In the genomic region with DNA sequence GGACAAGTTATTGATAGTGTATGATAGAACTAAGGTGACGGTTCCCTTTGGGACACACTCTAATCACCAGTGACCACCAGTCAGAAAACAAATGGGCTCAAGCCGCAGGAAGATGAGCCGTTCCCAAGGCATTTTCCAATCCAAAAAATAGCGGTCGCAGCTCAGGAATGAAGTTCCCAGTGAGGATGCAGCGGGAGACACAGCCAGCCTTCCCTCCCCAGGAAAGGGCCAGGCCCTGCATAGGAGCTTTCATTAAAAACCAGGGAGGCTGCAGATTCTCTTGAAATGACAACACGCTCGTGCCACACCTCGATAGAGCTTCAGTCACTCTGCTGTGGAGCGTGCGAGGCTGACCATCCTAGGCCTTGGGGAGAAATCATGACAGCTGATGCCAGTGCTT, we compare ENCODE assay signal across 12 cellular contexts.
DNase-seq lines count a peak whose midpoint lies in the region; ATAC-seq and TF ChIP-seq lines count a peak whose summit lies in the region.
"Had no signal": no experiment of that assay in that cellular context is flagged by ENCODE, and none has a peak within 500 bp of the region (broad histone marks: within the 10 kb centered on the region; RNA-seq: fewer than 3 reads in every experiment).

No MANE protein-coding gene starts in this region.

- H3K27ac ChIP-seq in body of pancreas (peak overlapping the region; percentile 36 to 100 (median 97)), lower lobe of right lung (peak overlapping the region; percentile 92)

- no peak for TF ChIP-seq CTCF in body of pancreas (IDR thresholded peaks at IDR 0.05)
- no peak for TF ChIP-seq CTCF in lower lobe of right lung (IDR thresholded peaks at IDR 0.05)
- TF ChIP-seq CTCF in type B pancreatic cell (conservative IDR thresholded peaks at IDR 0.05) = no peak

- 71 to 84% methylated on average over 8 to 11 of the region's 11 CpGs for WGBS in body of pancreas, 2 donors

- DNase-seq in activated naive CD4-positive, alpha-beta T cell treated with anti-CD3 and anti-CD28 coated beads for 36 hours = no peak
- no peak for DNase-seq in activated naive CD4-positive, alpha-beta T cell treated with anti-CD3 and anti-CD28 coated beads, Interleukin-2, amount 50 U/mL, for 16 hours
- DNase-seq in body of pancreas = peak in 2 of 4 donors; percentile 11
- DNase-seq in lower lobe of right lung = peak; percentile 28
- no peak for DNase-seq in type B pancreatic cell (ENCODE audit: extremely low spot score, unreplicated experiment)
- no peak for DNase-seq in naive thymus-derived CD8-positive, alpha-beta T cell
- DNase-seq in DMS79 (lab: John Stamatoyannopoulos, UW) = no peak
- DNase-seq: effector CD8-positive, alpha-beta T cell; H7 had no signal

- H3K4me1 ChIP-seq in body of pancreas (peaks cover 86% of the 10 kb centered on the region), lower lobe of right lung (peaks cover 54% of the 10 kb centered on the region)

- peak overlapping the region; percentile 46 for H3K27ac Mint-ChIP-seq in activated naive CD4-positive, alpha-beta T cell treated with anti-CD3 and anti-CD28 coated beads for 36 hours
- H3K27ac Mint-ChIP-seq in type B pancreatic cell = no peak overlapping the region
- peak overlapping the region in 3 of 10 donors; percentile 56 to 84 (median 83) for H3K27ac Mint-ChIP-seq in naive thymus-derived CD8-positive, alpha-beta T cell
- H3K27ac Mint-ChIP-seq: T-helper 1 cell treated with Interleukin-12 subunit alpha and Interleukin-12 subunit beta and Interleukin-4 antibody, amounts not matched to agents 30 μg/mL and 1 μg/mL, for 36 hours had no signal

- ATAC-seq in body of pancreas (no peak), lower lobe of right lung (no peak), HG03571 (IDR thresholded peaks at IDR 0.05; ENCODE audit: unreplicated experiment) (no peak)
- ATAC-seq in naive thymus-derived CD8-positive, alpha-beta T cell = no peak
- ATAC-seq: GM12878 had no signal

- H3K4me3 ChIP-seq in body of pancreas (no peak overlapping the region), lower lobe of right lung (no peak overlapping the region)
- H3K4me3 ChIP-seq: GM12878 had no signal

- no peaks in the 10 kb centered on the region for H3K36me3 ChIP-seq in body of pancreas (replicated peaks in 1 of 2; ENCODE audit: insufficient read depth in 1 of 2, low read depth in 2 of 2)
- H3K36me3 ChIP-seq in lower lobe of right lung = no peaks in the 10 kb centered on the region

- H3K27me3 ChIP-seq in body of pancreas (no peaks in the 10 kb centered on the region), lower lobe of right lung (ENCODE audit: low read depth) (no peaks in the 10 kb centered on the region)

- H3K27me3 Mint-ChIP-seq in activated naive CD4-positive, alpha-beta T cell treated with anti-CD3 and anti-CD28 coated beads for 36 hours (ENCODE audit: low read depth) = no peaks in the 10 kb centered on the region
- H3K27me3 Mint-ChIP-seq in type B pancreatic cell = peaks cover 23% of the 10 kb centered on the region
- H3K27me3 Mint-ChIP-seq in naive thymus-derived CD8-positive, alpha-beta T cell = no peaks in the 10 kb centered on the region

- intact Hi-C loops in activated naive CD4-positive, alpha-beta T cell treated with anti-CD3 and anti-CD28 coated beads for 36 hours (cut with micrococcal nuclease) = no loop called here
- intact Hi-C loops in body of pancreas (cut with DNase I) (no loop called here), lower lobe of right lung (cut with DNase I) (no loop called here)

- H3K36me3 Mint-ChIP-seq in activated naive CD4-positive, alpha-beta T cell treated with anti-CD3 and anti-CD28 coated beads for 36 hours (ENCODE audit: low read depth) = no peaks in the 10 kb centered on the region
- no peaks in the 10 kb centered on the region for H3K36me3 Mint-ChIP-seq in type B pancreatic cell
- no peaks in the 10 kb centered on the region for H3K36me3 Mint-ChIP-seq in naive thymus-derived CD8-positive, alpha-beta T cell

- CTCF ChIA-PET in activated naive CD4-positive, alpha-beta T cell treated with anti-CD3 and anti-CD28 coated beads for 36 hours (lab: Charles Lee) = interaction anchor here (1.0 kb wide), 1 partner anchor 36 kb away, joined by 3 read pairs; no protein-coding TSS in a partner anchor

- no peak overlapping the region for H3K4me3 Mint-ChIP-seq in activated naive CD4-positive, alpha-beta T cell treated with anti-CD3 and anti-CD28 coated beads for 36 hours
- peak overlapping the region; percentile 59 for H3K4me3 Mint-ChIP-seq in type B pancreatic cell
- H3K4me3 Mint-ChIP-seq in naive thymus-derived CD8-positive, alpha-beta T cell = peak overlapping the region in 5 of 10 donors; percentile 11 to 36 (median 24)
- H3K4me3 Mint-ChIP-seq: T-helper 1 cell treated with Interleukin-12 subunit alpha and Interleukin-12 subunit beta and Interleukin-4 antibody, amounts not matched to agents 30 μg/mL and 1 μg/mL, for 36 hours had no signal

- no peaks in the 10 kb centered on the region for H3K9me3 ChIP-seq in body of pancreas
- no peaks in the 10 kb centered on the region for H3K9me3 ChIP-seq in lower lobe of right lung

- POLR2A ChIA-PET in naive thymus-derived CD8-positive, alpha-beta T cell (lab: Charles Lee) = interaction anchor here (0.7 to 6.4 kb wide), 4 partner anchors 11 to 719 kb away, joined by 3 to 51 read pairs (median 18); a partner anchor contains a TSS

- H3K4me1 Mint-ChIP-seq in activated naive CD4-positive, alpha-beta T cell treated with anti-CD3 and anti-CD28 coated beads for 36 hours (ENCODE audit: low read depth) = peaks cover 24% of the 10 kb centered on the region
- no peaks in the 10 kb centered on the region for H3K4me1 Mint-ChIP-seq in type B pancreatic cell (ENCODE audit: unreplicated experiment)
- H3K4me1 Mint-ChIP-seq in naive thymus-derived CD8-positive, alpha-beta T cell = peaks cover 6 to 44% (median 23%) of the 10 kb centered on the region in 4 donors

- TF ChIP-seq POLR2A in body of pancreas (IDR thresholded peaks at IDR 0.05) = no peak

- H3K9me3 Mint-ChIP-seq in activated naive CD4-positive, alpha-beta T cell treated with anti-CD3 and anti-CD28 coated beads for 36 hours = no peaks in the 10 kb centered on the region
- H3K9me3 Mint-ChIP-seq in type B pancreatic cell = no peaks in the 10 kb centered on the region
- H3K9me3 Mint-ChIP-seq in naive thymus-derived CD8-positive, alpha-beta T cell = no peaks in the 10 kb centered on the region
- H3K9me3 Mint-ChIP-seq: T-helper 1 cell treated with Interleukin-12 subunit alpha and Interleukin-12 subunit beta and Interleukin-4 antibody, amounts not matched to agents 30 μg/mL and 1 μg/mL, for 36 hours had no signal
